ENCODE assay signal across 1 cellular context in the genomic region with DNA sequence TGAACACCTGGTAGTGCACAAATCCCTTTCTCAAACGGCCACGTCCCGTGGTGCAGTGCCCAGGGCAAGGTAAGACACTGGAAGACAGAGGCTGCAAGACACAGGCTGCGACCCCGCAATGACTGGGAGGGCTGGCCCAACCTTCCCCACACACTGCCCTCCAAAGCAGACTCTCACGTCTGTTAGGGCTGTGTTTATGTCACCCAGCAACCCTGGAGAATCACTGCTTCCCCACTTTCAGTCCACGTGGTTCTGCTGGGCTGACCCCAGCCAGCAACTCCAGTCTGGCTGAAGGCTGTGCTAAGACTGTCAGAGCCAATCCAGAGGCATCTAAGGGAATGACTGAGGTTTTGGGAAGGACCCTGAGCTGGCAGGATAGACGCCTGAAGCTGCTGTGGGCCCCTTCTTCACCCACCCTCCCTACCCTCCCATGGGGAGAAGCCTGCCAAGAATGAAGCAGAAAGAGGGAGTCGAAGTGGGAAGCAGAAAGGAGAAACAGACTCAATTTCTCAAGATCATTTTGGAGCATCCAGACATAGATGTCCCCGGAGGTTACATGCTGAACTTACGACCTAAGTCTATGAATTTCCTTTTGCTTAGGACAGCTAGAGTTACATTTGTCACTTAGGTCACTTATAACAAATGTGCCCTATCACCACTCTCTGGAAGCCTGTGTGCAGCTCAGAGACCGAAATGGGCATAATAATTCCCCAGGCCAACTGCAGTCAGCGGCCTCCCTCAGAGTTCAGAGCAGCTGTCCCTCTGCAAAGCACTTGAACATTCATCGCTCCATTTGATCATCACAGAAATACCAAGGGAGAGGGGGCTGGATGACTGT.
TF ChIP-seq lines count a peak whose summit lies in the region.

No MANE protein-coding gene starts in this region.

TF ChIP-seq in WTC11, 78 proteins besides CTCF, POLR2A, EP300 and RAD21 (continued from another document):
- TF ChIP-seq, protein P1, sequence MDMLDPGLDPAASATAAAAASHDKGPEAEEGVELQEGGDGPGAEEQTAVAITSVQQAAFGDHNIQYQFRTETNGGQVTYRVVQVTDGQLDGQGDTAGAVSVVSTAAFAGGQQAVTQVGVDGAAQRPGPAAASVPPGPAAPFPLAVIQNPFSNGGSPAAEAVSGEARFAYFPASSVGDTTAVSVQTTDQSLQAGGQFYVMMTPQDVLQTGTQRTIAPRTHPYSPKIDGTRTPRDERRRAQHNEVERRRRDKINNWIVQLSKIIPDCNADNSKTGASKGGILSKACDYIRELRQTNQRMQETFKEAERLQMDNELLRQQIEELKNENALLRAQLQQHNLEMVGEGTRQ (CRISPR knock-in tag; IDR thresholded peaks at IDR 0.05): no peak
- TF ChIP-seq, protein P2, sequence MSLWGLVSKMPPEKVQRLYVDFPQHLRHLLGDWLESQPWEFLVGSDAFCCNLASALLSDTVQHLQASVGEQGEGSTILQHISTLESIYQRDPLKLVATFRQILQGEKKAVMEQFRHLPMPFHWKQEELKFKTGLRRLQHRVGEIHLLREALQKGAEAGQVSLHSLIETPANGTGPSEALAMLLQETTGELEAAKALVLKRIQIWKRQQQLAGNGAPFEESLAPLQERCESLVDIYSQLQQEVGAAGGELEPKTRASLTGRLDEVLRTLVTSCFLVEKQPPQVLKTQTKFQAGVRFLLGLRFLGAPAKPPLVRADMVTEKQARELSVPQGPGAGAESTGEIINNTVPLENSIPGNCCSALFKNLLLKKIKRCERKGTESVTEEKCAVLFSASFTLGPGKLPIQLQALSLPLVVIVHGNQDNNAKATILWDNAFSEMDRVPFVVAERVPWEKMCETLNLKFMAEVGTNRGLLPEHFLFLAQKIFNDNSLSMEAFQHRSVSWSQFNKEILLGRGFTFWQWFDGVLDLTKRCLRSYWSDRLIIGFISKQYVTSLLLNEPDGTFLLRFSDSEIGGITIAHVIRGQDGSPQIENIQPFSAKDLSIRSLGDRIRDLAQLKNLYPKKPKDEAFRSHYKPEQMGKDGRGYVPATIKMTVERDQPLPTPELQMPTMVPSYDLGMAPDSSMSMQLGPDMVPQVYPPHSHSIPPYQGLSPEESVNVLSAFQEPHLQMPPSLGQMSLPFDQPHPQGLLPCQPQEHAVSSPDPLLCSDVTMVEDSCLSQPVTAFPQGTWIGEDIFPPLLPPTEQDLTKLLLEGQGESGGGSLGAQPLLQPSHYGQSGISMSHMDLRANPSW (CRISPR knock-in tag; conservative IDR thresholded peaks at IDR 0.05; ENCODE audit: low read depth): no peak
- TF ChIP-seq TEAD4 (CRISPR knock-in tag; IDR thresholded peaks at IDR 0.05) (no peak), JUN (CRISPR knock-in tag; IDR thresholded peaks at IDR 0.05) (no peak), NR1H2 (CRISPR knock-in tag; IDR thresholded peaks at IDR 0.05) (no peak), NFYB (CRISPR knock-in tag; conservative IDR thresholded peaks at IDR 0.05; ENCODE audit: low read depth) (no peak), CREB1 (CRISPR knock-in tag; IDR thresholded peaks at IDR 0.05) (no peak), MYBL2 (CRISPR knock-in tag; IDR thresholded peaks at IDR 0.05) (no peak), PRRX2 (CRISPR knock-in tag; IDR thresholded peaks at IDR 0.05) (no peak), ZNF263 (CRISPR knock-in tag; IDR thresholded peaks at IDR 0.05; ENCODE audit: low read depth) (no peak), SMAD3 (CRISPR knock-in tag; IDR thresholded peaks at IDR 0.05; ENCODE audit: borderline replicate concordance) (no peak), SMAD4 (CRISPR knock-in tag; IDR thresholded peaks at IDR 0.05) (no peak), IRF2 (CRISPR knock-in tag; IDR thresholded peaks at IDR 0.05; ENCODE audit: borderline replicate concordance, low read depth) (no peak)
- TF ChIP-seq, protein P3, sequence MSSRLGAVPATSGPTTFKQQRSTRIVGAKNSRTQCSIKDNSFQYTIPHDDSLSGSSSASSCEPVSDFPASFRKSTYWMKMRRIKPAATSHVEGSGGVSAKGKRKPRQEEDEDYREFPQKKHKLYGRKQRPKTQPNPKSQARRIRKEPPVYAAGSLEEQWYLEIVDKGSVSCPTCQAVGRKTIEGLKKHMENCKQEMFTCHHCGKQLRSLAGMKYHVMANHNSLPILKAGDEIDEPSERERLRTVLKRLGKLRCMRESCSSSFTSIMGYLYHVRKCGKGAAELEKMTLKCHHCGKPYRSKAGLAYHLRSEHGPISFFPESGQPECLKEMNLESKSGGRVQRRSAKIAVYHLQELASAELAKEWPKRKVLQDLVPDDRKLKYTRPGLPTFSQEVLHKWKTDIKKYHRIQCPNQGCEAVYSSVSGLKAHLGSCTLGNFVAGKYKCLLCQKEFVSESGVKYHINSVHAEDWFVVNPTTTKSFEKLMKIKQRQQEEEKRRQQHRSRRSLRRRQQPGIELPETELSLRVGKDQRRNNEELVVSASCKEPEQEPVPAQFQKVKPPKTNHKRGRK (CRISPR knock-in tag; IDR thresholded peaks at IDR 0.05; ENCODE audit: borderline replicate concordance): no peak
- TF ChIP-seq, protein P4, sequence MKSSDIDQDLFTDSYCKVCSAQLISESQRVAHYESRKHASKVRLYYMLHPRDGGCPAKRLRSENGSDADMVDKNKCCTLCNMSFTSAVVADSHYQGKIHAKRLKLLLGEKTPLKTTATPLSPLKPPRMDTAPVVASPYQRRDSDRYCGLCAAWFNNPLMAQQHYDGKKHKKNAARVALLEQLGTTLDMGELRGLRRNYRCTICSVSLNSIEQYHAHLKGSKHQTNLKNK (CRISPR knock-in tag; IDR thresholded peaks at IDR 0.05): no peak
- TF ChIP-seq, protein P5, sequence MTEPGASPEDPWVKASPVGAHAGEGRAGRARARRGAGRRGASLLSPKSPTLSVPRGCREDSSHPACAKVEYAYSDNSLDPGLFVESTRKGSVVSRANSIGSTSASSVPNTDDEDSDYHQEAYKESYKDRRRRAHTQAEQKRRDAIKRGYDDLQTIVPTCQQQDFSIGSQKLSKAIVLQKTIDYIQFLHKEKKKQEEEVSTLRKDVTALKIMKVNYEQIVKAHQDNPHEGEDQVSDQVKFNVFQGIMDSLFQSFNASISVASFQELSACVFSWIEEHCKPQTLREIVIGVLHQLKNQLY (CRISPR knock-in tag; IDR thresholded peaks at IDR 0.05): no peak
